ENCODE assay signal across 8 cellular contexts in the genomic region with DNA sequence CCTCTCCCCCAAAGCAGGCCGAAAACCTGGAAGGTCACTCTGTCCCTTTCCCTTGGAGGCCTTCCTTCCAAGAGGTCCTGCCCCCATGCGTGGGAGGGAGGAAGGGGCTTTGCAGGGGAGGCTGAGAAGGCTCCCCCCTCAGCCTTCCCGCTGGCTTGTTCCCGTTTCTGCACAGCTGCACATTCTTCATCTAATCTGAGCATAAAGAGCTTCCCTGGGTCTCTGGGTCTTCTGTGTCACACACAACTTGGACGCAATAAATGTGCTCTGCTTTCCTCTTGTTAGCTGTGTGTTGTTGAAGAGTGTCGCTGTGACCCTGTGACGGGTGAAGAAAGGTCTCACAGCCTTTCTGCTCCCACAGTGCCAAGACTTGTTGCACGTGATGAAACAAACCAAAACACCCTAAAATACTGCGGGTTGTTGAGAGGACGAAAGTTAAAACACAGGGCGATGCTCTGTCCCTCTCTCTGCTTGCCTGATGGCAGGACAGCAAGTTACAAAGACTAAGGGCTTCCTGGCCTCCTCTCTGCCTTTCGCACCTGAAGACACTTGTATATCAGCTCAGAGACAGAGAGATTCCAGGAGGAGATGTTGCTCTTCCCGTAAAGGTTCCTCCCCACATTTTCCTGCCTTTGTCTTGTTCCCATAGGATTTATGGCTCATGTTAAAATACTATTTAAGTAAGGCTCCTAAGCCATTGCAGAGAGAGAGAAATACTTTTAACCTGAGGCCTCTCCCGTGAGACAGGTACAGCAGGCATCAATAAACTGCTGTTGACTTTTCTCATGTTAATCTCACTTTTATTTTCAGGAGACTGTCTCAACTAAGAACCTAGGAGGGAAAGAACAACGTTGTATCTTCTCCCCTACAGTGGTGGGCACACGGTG. TPM values are rescaled to one million over a fixed set of nuclear protein-coding genes. Genes with fewer than 3 reads are reported as not detected.
DNase-seq lines count a peak whose midpoint lies in the region; ATAC-seq lines count a peak whose summit lies in the region.

No MANE protein-coding gene starts in this region.

- WGBS in esophagus, 2 donors, result 54 to 61% methylated on average over 16 of the region's 16 CpGs
- 37% methylated on average over 16 of the region's 16 CpGs for WGBS in urinary bladder

- peaks cover 36% of the 10 kb centered on the region for H3K4me1 Mint-ChIP-seq in activated T-cell treated with anti-CD3 and anti-CD28 coated beads, Interleukin-2, amount 50 U/mL, for 24 hours (ENCODE audit: low read depth)
- H3K4me1 Mint-ChIP-seq in activated T-cell treated with anti-CD3 and anti-CD28 coated beads, Interleukin-2, amount 50 U/mL, for 72 hours (ENCODE audit: low read depth), result peaks cover 49% of the 10 kb centered on the region
- peaks cover 24 to 62% (median 50%) of the 10 kb centered on the region in 4 donors for H3K4me1 Mint-ChIP-seq in naive thymus-derived CD8-positive, alpha-beta T cell

- no peaks in the 10 kb centered on the region for H3K27me3 ChIP-seq in esophagus (ENCODE audit: control insufficient read depth in 1 of 2, insufficient read depth in 2 of 2, low read length in 2 of 2)

- peak; percentile 19 for DNase-seq in activated T-cell treated with anti-CD3 and anti-CD28 coated beads, Interleukin-2, amount 50 U/mL, for 24 hours
- no peak for DNase-seq in activated T-cell treated with anti-CD3 and anti-CD28 coated beads, Interleukin-2, amount 50 U/mL, for 72 hours
- DNase-seq in naive thymus-derived CD8-positive, alpha-beta T cell, result no peak
- DNase-seq in ureter (ENCODE audit: low spot score) (no peak), NCI-H2029 (lab: John Stamatoyannopoulos, UW) (no peak)

- H3K36me3 ChIP-seq in esophagus (ENCODE audit: control insufficient read depth in 2 of 2, insufficient read depth in 2 of 2, low read length in 1 of 2) (no peaks in the 10 kb centered on the region), urinary bladder (ENCODE audit: insufficient read depth) (no peaks in the 10 kb centered on the region)

- H3K4me3 Mint-ChIP-seq in activated T-cell treated with anti-CD3 and anti-CD28 coated beads, Interleukin-2, amount 50 U/mL, for 24 hours, result no peak overlapping the region
- H3K4me3 Mint-ChIP-seq in activated T-cell treated with anti-CD3 and anti-CD28 coated beads, Interleukin-2, amount 50 U/mL, for 72 hours, result no peak overlapping the region
- peak overlapping the region in 7 of 10 donors; percentile 12 to 75 (median 45) for H3K4me3 Mint-ChIP-seq in naive thymus-derived CD8-positive, alpha-beta T cell

- no peaks in the 10 kb centered on the region for H3K9me3 Mint-ChIP-seq in activated T-cell treated with anti-CD3 and anti-CD28 coated beads, Interleukin-2, amount 50 U/mL, for 24 hours
- no peaks in the 10 kb centered on the region for H3K9me3 Mint-ChIP-seq in activated T-cell treated with anti-CD3 and anti-CD28 coated beads, Interleukin-2, amount 50 U/mL, for 72 hours
- no peaks in the 10 kb centered on the region for H3K9me3 Mint-ChIP-seq in naive thymus-derived CD8-positive, alpha-beta T cell

- no peaks in the 10 kb centered on the region for H3K27me3 Mint-ChIP-seq in activated T-cell treated with anti-CD3 and anti-CD28 coated beads, Interleukin-2, amount 50 U/mL, for 24 hours
- H3K27me3 Mint-ChIP-seq in activated T-cell treated with anti-CD3 and anti-CD28 coated beads, Interleukin-2, amount 50 U/mL, for 72 hours (ENCODE audit: low read depth), result no peaks in the 10 kb centered on the region
- no peaks in the 10 kb centered on the region for H3K27me3 Mint-ChIP-seq in naive thymus-derived CD8-positive, alpha-beta T cell

- peak overlapping the region; percentile 1 for H3K27ac Mint-ChIP-seq in activated T-cell treated with anti-CD3 and anti-CD28 coated beads, Interleukin-2, amount 50 U/mL, for 24 hours
- H3K27ac Mint-ChIP-seq in activated T-cell treated with anti-CD3 and anti-CD28 coated beads, Interleukin-2, amount 50 U/mL, for 72 hours, result no peak overlapping the region
- peak overlapping the region; percentile 10 to 88 (median 70) for H3K27ac Mint-ChIP-seq in naive thymus-derived CD8-positive, alpha-beta T cell

- peak overlapping the region; percentile 57 for H3K27ac ChIP-seq in esophagus (ENCODE audit: low read depth in 2 of 2, low read length in 1 of 2)
- peak overlapping the region; percentile 40 for H3K27ac ChIP-seq in urinary bladder (ENCODE audit: low read depth)

- no peak overlapping the region for H3K4me3 ChIP-seq in esophagus (ENCODE audit: low read depth in 1 of 2, low read length in 2 of 2)
- H3K4me3 ChIP-seq in urinary bladder (ENCODE audit: low read depth, low read length), result no peak overlapping the region

- no peaks in the 10 kb centered on the region for H3K36me3 Mint-ChIP-seq in activated T-cell treated with anti-CD3 and anti-CD28 coated beads, Interleukin-2, amount 50 U/mL, for 24 hours (ENCODE audit: low read depth)
- no peaks in the 10 kb centered on the region for H3K36me3 Mint-ChIP-seq in activated T-cell treated with anti-CD3 and anti-CD28 coated beads, Interleukin-2, amount 50 U/mL, for 72 hours (ENCODE audit: insufficient read depth in 2 of 2)
- no peaks in the 10 kb centered on the region for H3K36me3 Mint-ChIP-seq in naive thymus-derived CD8-positive, alpha-beta T cell

- peaks cover 1 to 3% of the 10 kb centered on the region in 2 donors for H3K9me3 ChIP-seq in esophagus (ENCODE audit: control insufficient read depth in 2 of 2, insufficient read depth in 1 of 2, low read depth in 1 of 2, low read length in 1 of 2)

- ATAC-seq in activated T-cell treated with anti-CD3 and anti-CD28 coated beads, Interleukin-2, amount 50 U/mL, for 72 hours (replicated peaks in 1 of 2), result no peak
- peak in 1 of 2 donors; percentile 27 for ATAC-seq in naive thymus-derived CD8-positive, alpha-beta T cell
- no peak for ATAC-seq in GM18858 (IDR thresholded peaks at IDR 0.05; ENCODE audit: unreplicated experiment)

- H3K4me1 ChIP-seq in esophagus (ENCODE audit: control insufficient read depth in 2 of 2, insufficient read depth in 2 of 2, low read length in 1 of 2) (peaks cover 3% of the 10 kb centered on the region in 2 donors), urinary bladder (ENCODE audit: insufficient read depth) (no peaks in the 10 kb centered on the region)

- POLR2A ChIA-PET in naive thymus-derived CD8-positive, alpha-beta T cell (lab: Charles Lee), result interaction anchor here (0.6 kb wide), 1 partner anchor 13 kb away, joined by 3 read pairs; no protein-coding TSS in a partner anchor

RNA-seq across cellular contexts. Expression of gene IFITM3, which starts 15.4 kb away (rescaled TPM):
- total RNA-seq in activated T-cell treated with anti-CD3 and anti-CD28 coated beads, Interleukin-2, amount 50 U/mL, for 72 hours, result 10 to 100 TPM; 24.4 to 75.8 TPM
- polyA plus RNA-seq in esophagus (100 to 1,000 TPM; 243 to 450 TPM), urinary bladder (2,675 TPM)
- total RNA-seq in naive thymus-derived CD8-positive, alpha-beta T cell, result 10 to 100 TPM; 11.3 to 11.9 TPM
- polyA plus RNA-seq in naive thymus-derived CD8-positive, alpha-beta T cell, result 100 to 1,000 TPM in 2 of 3 donors, 10 to 100 TPM in 1; 45.1 to 202 (median 196) TPM
- total RNA-seq in urinary bladder (43.2 TPM), ureter (536 TPM)

RNA-seq across cellular contexts. Expression of gene IFITM1, which starts 22.2 kb away (rescaled TPM):
- total RNA-seq in activated T-cell treated with anti-CD3 and anti-CD28 coated beads, Interleukin-2, amount 50 U/mL, for 72 hours, result 100 to 1,000 TPM; 306 to 384 TPM
- 100 to 1,000 TPM in 1 of 2 donors, 10 to 100 TPM in 1; 48.2 to 112 TPM for polyA plus RNA-seq in esophagus
- 10 to 100 TPM; 90.0 to 91.0 TPM for total RNA-seq in naive thymus-derived CD8-positive, alpha-beta T cell
- 1,000 to 10,000 TPM; 1,833 to 2,198 (median 2,135) TPM for polyA plus RNA-seq in naive thymus-derived CD8-positive, alpha-beta T cell
- total RNA-seq in urinary bladder, result 20.9 TPM
- 599 TPM for polyA plus RNA-seq in urinary bladder
- total RNA-seq in ureter, result 150 TPM

RNA-seq across cellular contexts. Expression of gene IFITM2, which starts 28.4 kb away (rescaled TPM):
- total RNA-seq in activated T-cell treated with anti-CD3 and anti-CD28 coated beads, Interleukin-2, amount 50 U/mL, for 72 hours, result 100 to 1,000 TPM; 542 to 639 TPM
- 100 to 1,000 TPM in 1 of 2 donors, 10 to 100 TPM in 1; 72.3 to 165 TPM for polyA plus RNA-seq in esophagus
- 100 to 1,000 TPM; 115 to 122 TPM for total RNA-seq in naive thymus-derived CD8-positive, alpha-beta T cell
- polyA plus RNA-seq in naive thymus-derived CD8-positive, alpha-beta T cell, result 1,000 to 10,000 TPM; 2,345 to 2,732 (median 2,362) TPM
- 14.8 TPM for total RNA-seq in urinary bladder
- polyA plus RNA-seq in urinary bladder, result 765 TPM
- 408 TPM for total RNA-seq in ureter

RNA-seq across cellular contexts. Expression of gene B4GALNT4, which starts 33.3 kb away (rescaled TPM):
- total RNA-seq in activated T-cell treated with anti-CD3 and anti-CD28 coated beads, Interleukin-2, amount 50 U/mL, for 72 hours, result 1 to 10 TPM; 2.1 to 2.7 TPM
- polyA plus RNA-seq in esophagus (1 to 10 TPM; 5.0 to 5.2 TPM), urinary bladder (5.1 TPM)
- under 1 TPM; 0.16 to 0.39 TPM for total RNA-seq in naive thymus-derived CD8-positive, alpha-beta T cell
- 1 to 10 TPM in 1 of 3 donors, not detected in 2; 1.3 TPM for polyA plus RNA-seq in naive thymus-derived CD8-positive, alpha-beta T cell
- total RNA-seq in urinary bladder (13.4 TPM), ureter (3.3 TPM)

RNA-seq across cellular contexts. Expression of gene IFITM5, which starts 36.7 kb away (rescaled TPM):
- total RNA-seq in activated T-cell treated with anti-CD3 and anti-CD28 coated beads, Interleukin-2, amount 50 U/mL, for 72 hours, result not detected
- polyA plus RNA-seq in esophagus, result not detected
- total RNA-seq in naive thymus-derived CD8-positive, alpha-beta T cell, result not detected
- not detected for polyA plus RNA-seq in naive thymus-derived CD8-positive, alpha-beta T cell
- total RNA-seq in urinary bladder, result not detected
- polyA plus RNA-seq in urinary bladder, result not detected
- total RNA-seq in ureter, result not detected

Comparison
In these comparisons a context has a peak if more than half of its experiments do, and no peak if none do; other contexts are left out.
1. H3K4me3 Mint-ChIP-seq: peak in naive thymus-derived CD8-positive, alpha-beta T cell (7 of 10); none in activated T-cell treated with anti-CD3 and anti-CD28 coated beads, Interleukin-2, amount 50 U/mL, for 24 hours (single experiment) and activated T-cell treated with anti-CD3 and anti-CD28 coated beads, Interleukin-2, amount 50 U/mL, for 72 hours (0 of 2).